Comparison of ENCODE assay signal across 2 cellular contexts in the genomic region with DNA sequence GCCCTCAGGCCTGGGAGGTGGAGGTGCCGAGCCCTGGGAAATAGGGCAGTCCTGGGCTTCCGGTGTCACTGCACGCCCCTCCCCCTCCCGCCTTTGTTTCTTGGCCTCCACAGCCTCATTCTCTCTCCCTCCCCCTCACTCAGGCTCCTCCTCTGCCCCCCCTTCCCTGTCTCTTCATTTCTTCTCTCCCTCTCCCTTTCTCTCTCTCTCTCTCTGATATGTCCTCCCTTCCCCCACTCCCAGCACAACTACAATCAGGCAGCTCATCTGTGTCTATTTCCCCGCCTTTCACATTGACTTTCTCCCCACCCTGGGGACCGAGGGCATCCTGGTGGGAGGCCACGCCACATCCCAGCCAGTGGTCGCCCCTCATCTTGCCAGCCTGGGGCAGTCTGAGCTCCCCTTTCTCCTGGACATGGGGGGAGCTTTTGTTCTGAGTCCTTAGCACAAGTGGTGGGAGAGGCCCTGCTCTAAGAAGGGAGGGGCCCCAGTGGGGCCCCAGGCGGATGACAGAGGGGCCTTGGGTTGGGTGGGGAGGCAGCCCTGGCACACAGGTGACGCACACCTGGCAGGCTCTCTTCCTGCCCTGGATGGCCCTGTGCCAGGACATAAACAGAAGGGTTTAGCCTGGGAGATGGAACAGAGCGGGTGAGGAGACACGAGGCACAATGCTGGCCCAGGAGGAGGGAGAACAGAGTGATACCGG.
TF ChIP-seq lines count a peak whose summit lies in the region.

No MANE protein-coding gene starts in this region.

TF ChIP-seq in GM12878, 131 proteins besides CTCF, POLR2A, EP300 and RAD21:
- TF ChIP-seq IKZF1 (conservative IDR thresholded peaks at IDR 0.05) (peak; percentile 26; the same call in 1 of the 2 replicates), HDGF (IDR thresholded peaks at IDR 0.05) (peak; percentile 77; the same call in 1 of the 2 replicates), ZBTB40 (IDR thresholded peaks at IDR 0.05; ENCODE audit: borderline replicate concordance) (no peak), IKZF2 (IDR thresholded peaks at IDR 0.05) (peak in 1 of 2 experiments; percentile 32; a peak in 2 of 4 replicates), GATAD2B (conservative IDR thresholded peaks at IDR 0.05; ENCODE audit: low read depth) (0 out of 2 replicates have a peak, but pooled peaks have one; percentile 40), CBX3 (IDR thresholded peaks at IDR 0.05; ENCODE audit: borderline replicate concordance, low read depth) (no peak), CBFB (IDR thresholded peaks at IDR 0.05; ENCODE audit: low read depth) (no peak), RUNX3 (IDR thresholded peaks at IDR 0.05; ENCODE audit: low read length) (peak; percentile 34; the same call in 1 of the 2 replicates), MEF2B (IDR thresholded peaks at IDR 0.05; ENCODE audit: partially characterized antibody, poor library complexity, severe bottlenecking) (peak; percentile 34), BCL3 (IDR thresholded peaks at IDR 0.05; ENCODE audit: borderline replicate concordance, insufficient read depth, low read depth, low read length, poor library complexity, severe bottlenecking) (peak; percentile 66), SP1 (IDR thresholded peaks at IDR 0.05; ENCODE audit: low read depth, low read length) (peak; percentile 47), ZNF622 (IDR thresholded peaks at IDR 0.05) (no peak), CREM (IDR thresholded peaks at IDR 0.05; ENCODE audit: low read depth) (0 out of 2 replicates have a peak, but pooled peaks have one; percentile 13), EGR1 (IDR thresholded peaks at IDR 0.05; ENCODE audit: borderline replicate concordance in 1 of 2, low read depth in 2 of 2, low read length in 2 of 2) (peak in 1 of 2 experiments; percentile 68; a peak in 1 of 3 replicates), EED (IDR thresholded peaks at IDR 0.05; ENCODE audit: low read depth) (peak; percentile 76), RB1 (IDR thresholded peaks at IDR 0.05; ENCODE audit: borderline replicate concordance) (no peak)

TF ChIP-seq in HepG2, 621 proteins besides CTCF, POLR2A, EP300 and RAD21:
- TF ChIP-seq KDM1A (CRISPR knock-in tag; IDR thresholded peaks at IDR 0.05), result no peak
- TF ChIP-seq AGO2 (optimal IDR thresholded peaks at IDR 0.05; ENCODE audit: low read depth, low read length), result peak; percentile 7
